11 cellular contexts compared by ENCODE assay signal in the genomic region with DNA sequence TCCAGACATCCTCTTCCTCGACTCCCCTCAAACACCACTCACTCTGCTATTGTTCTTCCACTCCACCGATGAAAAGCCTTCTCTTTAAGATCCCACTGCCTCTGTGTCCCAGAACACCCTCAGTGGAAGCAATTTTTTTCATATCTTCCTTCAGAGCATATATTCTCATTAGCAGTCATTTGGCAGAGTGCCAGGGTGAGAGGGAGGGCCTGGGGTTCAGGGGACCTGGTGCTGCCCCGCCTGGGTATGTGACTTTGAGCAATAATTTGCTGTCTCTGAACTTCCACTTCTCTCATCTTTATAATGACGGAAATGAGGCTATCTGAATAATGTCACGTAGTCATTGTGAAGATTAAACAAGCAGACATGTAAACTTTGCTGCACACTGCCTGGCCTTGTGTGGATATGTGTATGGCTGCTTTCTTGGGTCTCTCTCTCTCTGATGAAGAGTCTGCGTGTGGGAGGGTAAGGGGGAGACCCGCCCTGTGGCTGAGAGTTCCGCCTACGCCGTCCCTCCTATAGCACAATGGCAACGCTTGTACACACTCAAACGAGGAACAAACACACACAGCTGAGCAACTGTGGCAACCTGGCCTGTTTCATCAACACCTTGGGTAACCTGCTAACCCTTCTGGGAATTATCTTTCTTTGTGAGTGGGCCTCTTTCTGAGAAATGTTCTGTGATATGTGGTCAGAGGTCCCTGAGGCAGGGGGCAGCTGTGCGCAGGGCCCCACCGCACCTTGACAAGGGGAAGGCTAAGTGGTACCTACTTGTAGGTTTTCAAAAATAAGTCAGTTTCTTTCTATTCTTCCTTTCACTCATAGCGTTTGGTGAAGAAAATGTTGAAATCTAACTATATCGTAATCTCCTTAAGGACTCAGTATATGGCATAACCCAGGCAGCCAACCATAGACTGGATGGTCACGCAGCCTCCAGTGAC.
DNase-seq lines count a peak whose midpoint lies in the region; ATAC-seq and TF ChIP-seq lines count a peak whose summit lies in the region.
"Had no signal": no experiment of that assay in that cellular context is flagged by ENCODE, and none has a peak within 500 bp of the region (broad histone marks: within the 10 kb centered on the region; RNA-seq: fewer than 3 reads in every experiment).

No MANE protein-coding gene starts in this region.

- H3K27ac ChIP-seq in lower lobe of right lung = no peak overlapping the region
- H3K27ac ChIP-seq in esophagus squamous epithelium = no peak overlapping the region
- H3K27ac ChIP-seq: SJCRH30 had no signal

- TF ChIP-seq POLR2A in esophagus squamous epithelium (IDR thresholded peaks at IDR 0.05) = no peak

- H3K36me3 Mint-ChIP-seq in T-helper 17 cell (ENCODE audit: low read depth) (no peaks in the 10 kb centered on the region), CD14-positive monocyte (no peaks in the 10 kb centered on the region)

- H3K4me3 Mint-ChIP-seq in T-helper 17 cell (peak overlapping the region; percentile 9), CD14-positive monocyte (no peak overlapping the region)

- H3K27me3 Mint-ChIP-seq in T-helper 17 cell (no peaks in the 10 kb centered on the region), CD14-positive monocyte (ENCODE audit: low read depth in 3 of 3) (peaks cover 1 to 2% (median 2%) of the 10 kb centered on the region in 3 donors)

- no peak for TF ChIP-seq CTCF in lower lobe of right lung (IDR thresholded peaks at IDR 0.05)
- TF ChIP-seq CTCF in CD14-positive monocyte (IDR thresholded peaks at IDR 0.05) = no peak
- TF ChIP-seq CTCF in esophagus squamous epithelium (IDR thresholded peaks at IDR 0.05) = no peak

- H3K27ac Mint-ChIP-seq in T-helper 17 cell = peak overlapping the region; percentile 93
- H3K27ac Mint-ChIP-seq in CD14-positive monocyte = no peak overlapping the region

- peaks cover 0 to 3% (median 0%) of the 10 kb centered on the region in 7 donors for H3K9me3 Mint-ChIP-seq in CD14-positive monocyte

- DNase-seq in T-helper 17 cell = peak in 2 of 3 donors; percentile 18 to 50
- peak; percentile 42 for DNase-seq in activated T-cell treated with anti-CD3 and anti-CD28 coated beads for 24 hours (ENCODE audit: low read depth)
- peak; percentile 57 for DNase-seq in lower lobe of right lung
- DNase-seq in stimulated activated CD8-positive, alpha-beta memory T cell treated with anti-CD3 and anti-CD28 coated beads, Interleukin-7, amount 100 ng/mL, for 24 hours (ENCODE audit: low read depth) = peak; percentile 38
- DNase-seq in middle frontal gyrus (ENCODE audit: extremely low spot score, low spot score) = no peak
- DNase-seq in CD14-positive monocyte (ENCODE audit: low spot score) = no peak
- DNase-seq in kidney glomerular epithelial cell (lab: John Stamatoyannopoulos, UW) = no peak
- no peak for DNase-seq in esophagus squamous epithelium (lab: John Stamatoyannopoulos, UW)
- DNase-seq: GDM1, NCI-H1092 treated with DMSO at 0.1 percent for 48 hours, SJCRH30 had no signal

- intact Hi-C loops in lower lobe of right lung (cut with DNase I) (no loop called here), CD14-positive monocyte (cut with micrococcal nuclease) (no loop called here), esophagus squamous epithelium (cut with DNase I) (no loop called here)

- H3K9me3 ChIP-seq in T-helper 17 cell (ENCODE audit: control insufficient read depth, low read length, poor library complexity, severe bottlenecking) (no peaks in the 10 kb centered on the region), lower lobe of right lung (no peaks in the 10 kb centered on the region), esophagus squamous epithelium (no peaks in the 10 kb centered on the region)
- H3K9me3 ChIP-seq: SJCRH30 had no signal

- ATAC-seq in T-helper 17 cell = peak; percentile 81
- ATAC-seq in lower lobe of right lung = peak; percentile 41 to 86

- WGBS in esophagus squamous epithelium, 2 donors = 68 to 69% methylated on average over 15 to 17 of the region's 17 CpGs

- no peaks in the 10 kb centered on the region for H3K27me3 ChIP-seq in lower lobe of right lung (ENCODE audit: low read depth)
- H3K27me3 ChIP-seq in esophagus squamous epithelium = peaks cover 0 to 2% (median 0%) of the 10 kb centered on the region in 4 donors
- H3K27me3 ChIP-seq: SJCRH30 had no signal

- H3K36me3 ChIP-seq in lower lobe of right lung (no peaks in the 10 kb centered on the region), esophagus squamous epithelium (no peaks in the 10 kb centered on the region)
- H3K36me3 ChIP-seq: SJCRH30 had no signal

- H3K4me1 ChIP-seq in lower lobe of right lung (no peaks in the 10 kb centered on the region), esophagus squamous epithelium (peaks cover 0 to 4% (median 0%) of the 10 kb centered on the region in 3 donors)
- H3K4me1 ChIP-seq: SJCRH30 had no signal

- H3K4me3 ChIP-seq in lower lobe of right lung (no peak overlapping the region), esophagus squamous epithelium (no peak overlapping the region)
- H3K4me3 ChIP-seq: SJCRH30 had no signal

- H3K4me1 Mint-ChIP-seq in T-helper 17 cell (peaks cover 39% of the 10 kb centered on the region), CD14-positive monocyte (peaks cover 19% of the 10 kb centered on the region)

Comparison
In these comparisons a context has a peak if more than half of its experiments do, and no peak if none do; other contexts are left out.
1. DNase-seq: peak in T-helper 17 cell (2 of 3), activated T-cell treated with anti-CD3 and anti-CD28 coated beads for 24 hours (single experiment), lower lobe of right lung (single experiment) and stimulated activated CD8-positive, alpha-beta memory T cell treated with anti-CD3 and anti-CD28 coated beads, Interleukin-7, amount 100 ng/mL, for 24 hours (single experiment); none in middle frontal gyrus (single experiment), CD14-positive monocyte (single experiment), kidney glomerular epithelial cell (single experiment) and esophagus squamous epithelium (single experiment).